Comparison of ENCODE assay signal across 8 cellular contexts in genomic region chr12:7970475-7971252, GRCh38. TPM values are rescaled to one million over a fixed set of nuclear protein-coding genes. Genes with fewer than 3 reads are reported as not detected.
DNase-seq lines count a peak whose midpoint lies in the region; ATAC-seq and TF ChIP-seq lines count a peak whose summit lies in the region.

No MANE protein-coding gene starts in this region.

- no peaks in the 10 kb centered on the region for H3K9me3 ChIP-seq in endocrine pancreas (ENCODE audit: control insufficient read depth, low read length)

- H3K27me3 ChIP-seq in BJ (ENCODE audit: control insufficient read depth, insufficient read depth, low read length): no peaks in the 10 kb centered on the region
- H3K27me3 ChIP-seq in endocrine pancreas (ENCODE audit: control insufficient read depth, insufficient read depth, low read length): no peaks in the 10 kb centered on the region

- DNase-seq in BJ (ENCODE audit: low read depth) (peak; percentile 97), NK-92 (lab: John Stamatoyannopoulos, UW; ENCODE audit: unreplicated experiment) (peak; percentile 9), midbrain (lab: John Stamatoyannopoulos, UW) (peak; percentile 55)
- peak; percentile 54 for DNase-seq in activated CD8-positive, alpha-beta memory T cell treated with anti-CD3 and anti-CD28 coated beads, Interleukin-2, amount 50 U/mL, for 1 hour (ENCODE audit: extremely low read depth)
- DNase-seq in stimulated activated CD8-positive, alpha-beta memory T cell treated with anti-CD3 and anti-CD28 coated beads, Interleukin-15, amount 100 ng/mL, for 4 hours (ENCODE audit: low read depth in 2 of 2): peak; percentile 71 to 80

- peak; percentile 62 for TF ChIP-seq POLR2A in GM19099 (IDR thresholded peaks at IDR 0.05; ENCODE audit: extremely low read depth, insufficient read length, low read depth)

- POLR2A ChIA-PET in BJ (lab: Charles Lee): interaction anchor here (0.5 to 1.3 kb wide), 2 partner anchors 35 to 36 kb away, joined by 3 to 13 read pairs; partner anchors contain the start of gene SLC2A3

- ATAC-seq in HG03432 (IDR thresholded peaks at IDR 0.05; ENCODE audit: unreplicated experiment): peak; percentile 91

- H3K4me3 ChIP-seq in BJ (ENCODE audit: low read depth, low read length) (peak overlapping the region; percentile 33), endocrine pancreas (ENCODE audit: control insufficient read depth, insufficient read depth, low read length) (peak overlapping the region; percentile 53)

- TF ChIP-seq CTCF in BJ (IDR thresholded peaks at IDR 0.05; ENCODE audit: insufficient read depth, low read depth, low read length): no peak

- no peak overlapping the region for H3K9ac ChIP-seq in endocrine pancreas (ENCODE audit: control insufficient read depth, insufficient read depth, low read length)

- CTCF ChIA-PET in BJ (lab: Yijun Ruan, JAX): interaction anchor here (1.0 to 3.0 kb wide), 8 partner anchors 15 to 111 kb away, joined by 3 to 14 read pairs (median 4); partner anchors contain the start of gene SLC2A3

- no peaks in the 10 kb centered on the region for H3K4me1 ChIP-seq in endocrine pancreas (ENCODE audit: control insufficient read depth, insufficient read depth, low read length)

- H3K36me3 ChIP-seq in BJ (ENCODE audit: control insufficient read depth, insufficient read depth, low read length): no peaks in the 10 kb centered on the region
- no peaks in the 10 kb centered on the region for H3K36me3 ChIP-seq in endocrine pancreas (ENCODE audit: control insufficient read depth, insufficient read depth, low read length)

RNA-seq across cellular contexts. Expression of gene SLC2A3, which starts 34.7 kb away (rescaled TPM):
- polyA plus RNA-seq in BJ (2011; rRNA removed): 40.1 and 57.3 TPM in 2 replicates
- 73.1 and 83.9 TPM in 2 replicates for polyA minus RNA-seq in BJ (2011; rRNA and poly(A)+ RNA removed)

Comparison
In these comparisons a context has a peak if more than half of its experiments do, and no peak if none do; other contexts are left out.
1. Peak in every context shown above with its lines: DNase-seq, ATAC-seq and H3K4me3 ChIP-seq.
2. DNase-seq: peak in every context shown above with its lines; median percentile 97 in BJ; 76 in stimulated activated CD8-positive, alpha-beta memory T cell treated with anti-CD3 and anti-CD28 coated beads, Interleukin-15, amount 100 ng/mL, for 4 hours; 55 in midbrain; 54 in activated CD8-positive, alpha-beta memory T cell treated with anti-CD3 and anti-CD28 coated beads, Interleukin-2, amount 50 U/mL, for 1 hour; 9 in NK-92.